In genomic region chr6:7062445-7063162, GRCh38 we compare ENCODE assay signal across 24 cellular contexts. TPM values are rescaled to one million over a fixed set of nuclear protein-coding genes. Genes with fewer than 3 reads are reported as not detected.
DNase-seq lines count a peak whose midpoint lies in the region; ATAC-seq, FAIRE-seq and TF ChIP-seq lines count a peak whose summit lies in the region.
"Had no signal": no experiment of that assay in that cellular context is flagged by ENCODE, and none has a peak within 500 bp of the region (broad histone marks: within the 10 kb centered on the region; RNA-seq: fewer than 3 reads in every experiment).

No MANE protein-coding gene starts in this region.

- H3K9ac ChIP-seq in astrocyte (ENCODE audit: low read length) (no peak overlapping the region), SK-N-SH (no peak overlapping the region)
- H3K9ac ChIP-seq: KMS-11 had no signal

- no peaks in the 10 kb centered on the region for H3K36me3 Mint-ChIP-seq in astrocyte (ENCODE audit: low read depth, unreplicated experiment)
- H3K36me3 Mint-ChIP-seq: brain had no signal

- no peak overlapping the region for H3K27ac ChIP-seq in astrocyte (ENCODE audit: low read depth, low read length)
- peak overlapping the region; percentile 51 for H3K27ac ChIP-seq in lower lobe of right lung
- H3K27ac ChIP-seq in upper lobe of left lung, result peak overlapping the region; percentile 20 to 67 (median 42)
- H3K27ac ChIP-seq in SK-N-SH (ENCODE audit: low read depth in 2 of 2, low read length in 1 of 2), result no peak overlapping the region
- no peak overlapping the region for H3K27ac ChIP-seq in brain microvascular endothelial cell
- H3K27ac ChIP-seq: KMS-11, SJSA1, thoracic aorta had no signal

- H3K36me3 ChIP-seq in astrocyte (ENCODE audit: insufficient read depth, low read length) (no peaks in the 10 kb centered on the region), lower lobe of right lung (no peaks in the 10 kb centered on the region), upper lobe of left lung (no peaks in the 10 kb centered on the region), SK-N-SH (replicated peaks in 1 of 2; ENCODE audit: control insufficient read depth in 1 of 2, insufficient read depth in 2 of 2, low read length in 1 of 2) (no peaks in the 10 kb centered on the region), brain microvascular endothelial cell (replicated peaks) (no peaks in the 10 kb centered on the region)
- H3K36me3 ChIP-seq: HAP-1, SJSA1, thoracic aorta had no signal

- no peak for TF ChIP-seq POLR2A in upper lobe of left lung (IDR thresholded peaks at IDR 0.05)

- CTCF ChIA-PET in SK-N-SH (lab: Yijun Ruan, JAX), result no interaction called here

- H3K4me1 ChIP-seq in astrocyte (ENCODE audit: insufficient read depth, low read length), result peaks cover 12% of the 10 kb centered on the region
- peaks cover 20% of the 10 kb centered on the region for H3K4me1 ChIP-seq in lower lobe of right lung
- peaks cover 3 to 14% (median 9%) of the 10 kb centered on the region in 4 donors for H3K4me1 ChIP-seq in upper lobe of left lung
- H3K4me1 ChIP-seq in SK-N-SH (ENCODE audit: control insufficient read depth in 1 of 2, insufficient read depth in 2 of 2, low read depth in 1 of 2, low read length in 1 of 2), result no peaks in the 10 kb centered on the region
- H3K4me1 ChIP-seq: HAP-1 had no signal

- H3K4me3 ChIP-seq in astrocyte (ENCODE audit: insufficient read depth, low read depth, low read length) (no peak overlapping the region), lower lobe of right lung (no peak overlapping the region), upper lobe of left lung (no peak overlapping the region), SK-N-SH (ENCODE audit: low read depth in 2 of 2, low read length in 1 of 2) (no peak overlapping the region), brain microvascular endothelial cell (ENCODE audit: low read depth, low read length) (no peak overlapping the region)
- H3K4me3 ChIP-seq: HAP-1, SJSA1, thoracic aorta had no signal

- ATAC-seq in lower lobe of right lung (peak; percentile 63 to 76), upper lobe of left lung (ENCODE audit: low FRiP score in 2 of 2) (peak; percentile 31 to 82), GM21825 (IDR thresholded peaks at IDR 0.05; ENCODE audit: unreplicated experiment) (no peak)
- ATAC-seq: activated T-cell treated with anti-CD3 and anti-CD28 coated beads, Interleukin-2, amount 50 U/mL, for 72 hours; stimulated activated naive CD8-positive, alpha-beta T cell treated with anti-CD3 and anti-CD28 coated beads, Interleukin-15, Interleukin-2, amounts not matched to agents 100 U/mL and 50 U/mL, for 24 hours had no signal

- H3K27me3 ChIP-seq in astrocyte (ENCODE audit: insufficient read depth, low read length) (no peaks in the 10 kb centered on the region), lower lobe of right lung (ENCODE audit: low read depth) (no peaks in the 10 kb centered on the region), upper lobe of left lung (no peaks in the 10 kb centered on the region), SK-N-SH (ENCODE audit: insufficient read depth) (no peaks in the 10 kb centered on the region), brain microvascular endothelial cell (replicated peaks) (no peaks in the 10 kb centered on the region)
- H3K27me3 ChIP-seq: SJSA1 had no signal

- no peaks in the 10 kb centered on the region for H3K9me2 ChIP-seq in SK-N-SH

- H3K4me3 Mint-ChIP-seq in astrocyte (ENCODE audit: unreplicated experiment), result no peak overlapping the region
- H3K4me3 Mint-ChIP-seq: activated T-cell treated with anti-CD3 and anti-CD28 coated beads, Interleukin-2, amount 50 U/mL, for 72 hours; brain had no signal

- FAIRE-seq in astrocyte (lab: Jason Lieb, UNC), result no peak

- no peaks in the 10 kb centered on the region for H3K79me2 ChIP-seq in astrocyte (ENCODE audit: insufficient read depth, low read length)
- H3K79me2 ChIP-seq in SK-N-SH (ENCODE audit: insufficient read depth), result no peaks in the 10 kb centered on the region

- in situ Hi-C loops in brain microvascular endothelial cell (cut with HindIII; ENCODE audit: low pct_ligation_motif_present, low sequenced_read_pairs), result no loop called here

- H3K9me3 ChIP-seq in astrocyte (ENCODE audit: insufficient read depth, low read depth, low read length) (no peaks in the 10 kb centered on the region), lower lobe of right lung (no peaks in the 10 kb centered on the region), upper lobe of left lung (no peaks in the 10 kb centered on the region), SK-N-SH (no peaks in the 10 kb centered on the region)
- H3K9me3 ChIP-seq: HAP-1, SJSA1, thoracic aorta had no signal

- no peak overlapping the region for H3K4me2 ChIP-seq in astrocyte (ENCODE audit: low read length)
- H3K4me2 ChIP-seq in SK-N-SH, result no peak overlapping the region
- H3K4me2 ChIP-seq: KMS-11 had no signal

- peak overlapping the region; percentile 23 for H2AFZ ChIP-seq in astrocyte (ENCODE audit: low read depth, low read length)
- no peak overlapping the region for H2AFZ ChIP-seq in SK-N-SH (ENCODE audit: low read depth)

- H3F3A ChIP-seq in SK-N-SH (replicated peaks; ENCODE audit: insufficient read depth), result no peaks in the 10 kb centered on the region

- H3K4me1 Mint-ChIP-seq in astrocyte (ENCODE audit: low read depth, unreplicated experiment), result peaks cover 12% of the 10 kb centered on the region

- intact Hi-C loops in lower lobe of right lung (cut with DNase I), result no loop called here

- DNase-seq in NCI-H510A treated with DMSO at 0.1 percent for 48 hours (lab: John Stamatoyannopoulos, UW) (peak; percentile 56), NCI-H510A (lab: John Stamatoyannopoulos, UW) (no peak), astrocyte (ENCODE audit: low read depth) (no peak), lower lobe of right lung (peak; percentile 55), upper lobe of left lung (peak in 1 of 2 donors; percentile 82), SK-N-SH (no peak), brain microvascular endothelial cell (no peak)
- DNase-seq: 8988T; activated CD4-positive, alpha-beta T cell treated with anti-CD3 and anti-CD28 coated beads, Interleukin-2, amount 50 U/mL, for 4 hours; activated CD4-positive, CD25-positive, alpha-beta regulatory T cell; activated naive CD4-positive, alpha-beta T cell treated with Interleukin-2 at 50 U/mL for 16 hours; activated T-cell treated with anti-CD3 and anti-CD28 coated beads, Interleukin-2, amount 50 U/mL, for 72 hours; effector memory CD4-positive, alpha-beta T cell; erythroblast; mesendoderm; NCI-H1436; NCI-H446 treated with DMSO at 0.1 percent for 48 hours; stimulated activated naive CD8-positive, alpha-beta T cell treated with anti-CD3 and anti-CD28 coated beads, Interleukin-15, Interleukin-2, amounts not matched to agents 100 U/mL and 50 U/mL, for 24 hours had no signal

- H3K27ac Mint-ChIP-seq in astrocyte (ENCODE audit: unreplicated experiment), result no peak overlapping the region
- H3K27ac Mint-ChIP-seq: activated T-cell treated with anti-CD3 and anti-CD28 coated beads, Interleukin-2, amount 50 U/mL, for 72 hours; brain had no signal

- TF ChIP-seq RAD21 in SK-N-SH (IDR thresholded peaks at IDR 0.05; ENCODE audit: low read length), result no peak

- TF ChIP-seq CTCF in astrocyte (IDR thresholded peaks at IDR 0.05; ENCODE audit: insufficient read depth, low read depth, low read length) (no peak), lower lobe of right lung (IDR thresholded peaks at IDR 0.05) (no peak), upper lobe of left lung (IDR thresholded peaks at IDR 0.05) (no peak), SK-N-SH (IDR thresholded peaks at IDR 0.05) (no peak), brain microvascular endothelial cell (IDR thresholded peaks at IDR 0.05; ENCODE audit: low read depth, low read length, missing control alignments) (no peak)

- no peaks in the 10 kb centered on the region for H3K9me3 Mint-ChIP-seq in astrocyte (ENCODE audit: unreplicated experiment)
- H3K9me3 Mint-ChIP-seq: activated T-cell treated with anti-CD3 and anti-CD28 coated beads, Interleukin-2, amount 50 U/mL, for 72 hours had no signal

- no peaks in the 10 kb centered on the region for H4K20me1 ChIP-seq in astrocyte (ENCODE audit: insufficient read depth, low read length)
- H4K20me1 ChIP-seq in SK-N-SH (ENCODE audit: insufficient read depth), result no peaks in the 10 kb centered on the region

- POLR2A ChIA-PET in SK-N-SH (lab: Yijun Ruan, JAX), result no interaction called here

- no peak for TF ChIP-seq EP300 in upper lobe of left lung (IDR thresholded peaks at IDR 0.05)
- no peak for TF ChIP-seq EP300 in SK-N-SH (IDR thresholded peaks at IDR 0.05; ENCODE audit: borderline replicate concordance in 1 of 2, low read depth in 1 of 2, low read length in 1 of 2)

- no peaks in the 10 kb centered on the region for H3K27me3 Mint-ChIP-seq in astrocyte (ENCODE audit: low read depth, unreplicated experiment)

- WGBS in upper lobe of left lung, 2 donors, result 49 to 62% methylated on average over 11 of the region's 11 CpGs
- 66% methylated on average over 11 of the region's 11 CpGs for WGBS in SK-N-SH (ENCODE audit: low lambda C conversion rate)

TF ChIP-seq in SK-N-SH, 30 proteins besides CTCF, POLR2A, EP300 and RAD21:
- TF ChIP-seq JUND (IDR thresholded peaks at IDR 0.05), result no peak
- no peak for TF ChIP-seq YY1 (IDR thresholded peaks at IDR 0.05; ENCODE audit: low read depth)
- TF ChIP-seq GATA2 (CRISPR knock-in tag; IDR thresholded peaks at IDR 0.05), result no peak
- TF ChIP-seq POLR2AphosphoS5 (IDR thresholded peaks at IDR 0.05; ENCODE audit: low read depth, low read length), result no peak
- no peak for TF ChIP-seq SMC3 (IDR thresholded peaks at IDR 0.05; ENCODE audit: low read depth, low read length)
- no peak for TF ChIP-seq RXRA (IDR thresholded peaks at IDR 0.05; ENCODE audit: borderline replicate concordance, low read depth)
- no peak for TF ChIP-seq CHD2 (IDR thresholded peaks at IDR 0.05; ENCODE audit: low read length, partially characterized antibody)
- no peak for TF ChIP-seq EZH2phosphoT487 (IDR thresholded peaks at IDR 0.05; ENCODE audit: borderline replicate concordance, low read depth)
- no peak for TF ChIP-seq NRF1 (IDR thresholded peaks at IDR 0.05; ENCODE audit: low read depth, low read length)

RNA-seq across cellular contexts. Expression of gene RREB1, which starts 45.2 kb away (rescaled TPM):
- 37.2 and 41.8 TPM in 2 replicates for total RNA-seq in astrocyte
- 62.8 TPM for total RNA-seq in lower lobe of right lung
- total RNA-seq in upper lobe of left lung, result 100 to 1,000 TPM in 2 of 6 donors, 10 to 100 TPM in 4; 44.2 to 112 (median 60.5) TPM
- polyA plus RNA-seq in SK-N-SH (2012; rRNA removed), result 1.5 and 2.0 TPM in 2 replicates
- 1.2 and 1.6 TPM in 2 replicates for polyA plus RNA-seq in SK-N-SH (2012; cell fraction: cytosol; rRNA removed)
- 7.5 and 8.0 TPM in 2 replicates for polyA plus RNA-seq in SK-N-SH (2012; cell fraction: nucleus; rRNA removed)

Comparison
In these comparisons a context has a peak if more than half of its experiments do, and no peak if none do; other contexts are left out.
1. DNase-seq: peak in NCI-H510A treated with DMSO at 0.1 percent for 48 hours (single experiment) and lower lobe of right lung (single experiment); none in NCI-H510A (single experiment), astrocyte (single experiment), SK-N-SH (single experiment) and brain microvascular endothelial cell (single experiment).
2. H3K27ac ChIP-seq: peak in lower lobe of right lung (single experiment) and upper lobe of left lung (4 of 4); none in astrocyte (single experiment), SK-N-SH (0 of 2) and brain microvascular endothelial cell (single experiment).